14 cellular contexts compared by ENCODE assay signal in the genomic region with DNA sequence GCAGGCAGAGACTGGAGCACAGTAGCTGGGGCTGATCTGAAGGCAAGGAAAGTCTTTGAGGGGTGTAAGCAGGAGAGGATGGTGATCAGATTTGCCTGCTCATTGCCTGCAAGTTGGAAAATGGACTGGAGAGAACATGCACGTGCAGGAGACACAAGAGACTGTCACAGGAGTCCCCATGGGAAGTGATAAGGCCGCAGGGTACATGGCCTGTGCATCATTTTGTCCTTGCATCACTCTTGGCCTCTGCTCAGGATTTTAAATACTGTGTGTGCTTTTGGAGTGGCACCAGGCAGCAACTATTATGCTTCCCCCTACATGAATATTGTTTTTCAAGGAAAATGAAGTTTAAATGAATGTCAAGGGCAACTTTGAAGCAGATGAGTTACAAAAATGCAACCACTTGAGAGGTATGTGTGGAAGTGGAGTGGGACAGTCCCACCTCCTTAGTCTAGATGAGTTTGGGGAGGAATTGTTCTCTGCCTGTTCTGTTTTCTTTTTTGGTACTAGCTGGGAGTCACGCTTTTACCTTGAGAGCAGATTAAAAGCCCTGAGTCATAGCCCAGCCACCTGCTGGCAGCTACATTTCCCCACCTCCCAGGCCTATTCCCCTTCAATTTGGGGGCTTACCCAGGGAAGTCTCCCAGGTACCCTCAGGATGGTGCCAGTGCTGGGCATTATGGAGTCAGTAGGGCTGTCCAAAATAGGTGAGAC. TPM values are rescaled to one million over a fixed set of nuclear protein-coding genes. Genes with fewer than 3 reads are reported as not detected.
DNase-seq lines count a peak whose midpoint lies in the region; ATAC-seq, FAIRE-seq and TF ChIP-seq lines count a peak whose summit lies in the region.
"Had no signal": no experiment of that assay in that cellular context is flagged by ENCODE, and none has a peak within 500 bp of the region (broad histone marks: within the 10 kb centered on the region; RNA-seq: fewer than 3 reads in every experiment).

No MANE protein-coding gene starts in this region.

- H3K27me3 ChIP-seq in bronchial epithelial cell (ENCODE audit: control insufficient read depth, insufficient read depth, low read length) (no peaks in the 10 kb centered on the region), left ventricle myocardium inferior (ENCODE audit: low read depth) (no peaks in the 10 kb centered on the region)
- H3K27me3 ChIP-seq: BE2C had no signal

- H3K9me3 ChIP-seq in left ventricle myocardium inferior (replicated peaks) (no peaks in the 10 kb centered on the region), mucosa of descending colon (no peaks in the 10 kb centered on the region)
- H3K9me3 ChIP-seq: A549, BE2C had no signal

- no peak for DNase-seq in Right ventricle myocardium superior
- no peak for DNase-seq in cardiac septum (ENCODE audit: low spot score)
- peak; percentile 5 for DNase-seq in bronchial epithelial cell (ENCODE audit: low read depth)
- DNase-seq in left ventricle myocardium inferior = no peak
- no peak for DNase-seq in mucosa of descending colon
- DNase-seq in GOT3 (lab: John Stamatoyannopoulos, UW) = no peak
- DNase-seq: BE2C; CD4-positive, alpha-beta memory T cell; DND-41; GDM1 had no signal

- FAIRE-seq in bronchial epithelial cell (lab: Jason Lieb, UNC) = peak; percentile 88
- FAIRE-seq: A549, GM12892 had no signal

- intact Hi-C loops in Right ventricle myocardium superior (cut with DNase I) = no loop called here
- intact Hi-C loops in cardiac septum (cut with DNase I) = loop anchor here (10.0 kb wide), 1 partner anchor 74 kb away; no protein-coding TSS in a partner anchor
- intact Hi-C loops in left ventricle myocardium inferior (cut with micrococcal nuclease) = no loop called here
- intact Hi-C loops in mucosa of descending colon (cut with DNase I, micrococcal nuclease) = no loop called here

- peak; percentile 75 for ATAC-seq in Right ventricle myocardium superior (ENCODE audit: poor library complexity)
- ATAC-seq in mucosa of descending colon = no peak
- ATAC-seq in HG02970 (IDR thresholded peaks at IDR 0.05; ENCODE audit: low FRiP score, unreplicated experiment) = no peak

- H3K36me3 ChIP-seq in bronchial epithelial cell (ENCODE audit: control insufficient read depth, insufficient read depth, low read length) (no peaks in the 10 kb centered on the region), left ventricle myocardium inferior (no peaks in the 10 kb centered on the region), mucosa of descending colon (ENCODE audit: low read depth) (no peaks in the 10 kb centered on the region)
- H3K36me3 ChIP-seq: BE2C had no signal

- H3K4me1 ChIP-seq in left ventricle myocardium inferior (peaks cover 37% of the 10 kb centered on the region), mucosa of descending colon (ENCODE audit: low read depth) (no peaks in the 10 kb centered on the region)
- H3K4me1 ChIP-seq: A549, BE2C had no signal

- TF ChIP-seq CTCF in bronchial epithelial cell (IDR thresholded peaks at IDR 0.05; ENCODE audit: insufficient read depth, low read length, severe bottlenecking) = no peak
- no peak for TF ChIP-seq CTCF in left ventricle myocardium inferior (IDR thresholded peaks at IDR 0.05; ENCODE audit: borderline replicate concordance)
- TF ChIP-seq CTCF in mucosa of descending colon (IDR thresholded peaks at IDR 0.05) = no peak

- H3K27ac ChIP-seq in left ventricle myocardium inferior (replicated peaks) = peak overlapping the region; percentile 42
- H3K27ac ChIP-seq: A549, C4-2B had no signal

- H3K4me3 ChIP-seq in bronchial epithelial cell (ENCODE audit: low read depth, low read length) = no peak overlapping the region
- no peak overlapping the region for H3K4me3 ChIP-seq in left ventricle myocardium inferior
- H3K4me3 ChIP-seq in mucosa of descending colon = no peak overlapping the region
- H3K4me3 ChIP-seq: A549 had no signal

RNA-seq across cellular contexts. Expression of gene MAPK4, which starts 19.3 kb away (rescaled TPM):
- total RNA-seq in Right ventricle myocardium superior (26.9 TPM), cardiac septum (38.2 TPM), bronchial epithelial cell (under 0.01 TPM in 1 of 2 replicates, not detected in the other), left ventricle myocardium inferior (21.7 TPM), mucosa of descending colon (1 to 10 TPM in 1 of 3 donors, under 1 TPM in 2; 0.41 to 9.9 (median 0.43) TPM)
- total RNA-seq: CD4-positive, alpha-beta memory T cell had no signal
